ENCODE assay signal across 18 cellular contexts in the genomic region with DNA sequence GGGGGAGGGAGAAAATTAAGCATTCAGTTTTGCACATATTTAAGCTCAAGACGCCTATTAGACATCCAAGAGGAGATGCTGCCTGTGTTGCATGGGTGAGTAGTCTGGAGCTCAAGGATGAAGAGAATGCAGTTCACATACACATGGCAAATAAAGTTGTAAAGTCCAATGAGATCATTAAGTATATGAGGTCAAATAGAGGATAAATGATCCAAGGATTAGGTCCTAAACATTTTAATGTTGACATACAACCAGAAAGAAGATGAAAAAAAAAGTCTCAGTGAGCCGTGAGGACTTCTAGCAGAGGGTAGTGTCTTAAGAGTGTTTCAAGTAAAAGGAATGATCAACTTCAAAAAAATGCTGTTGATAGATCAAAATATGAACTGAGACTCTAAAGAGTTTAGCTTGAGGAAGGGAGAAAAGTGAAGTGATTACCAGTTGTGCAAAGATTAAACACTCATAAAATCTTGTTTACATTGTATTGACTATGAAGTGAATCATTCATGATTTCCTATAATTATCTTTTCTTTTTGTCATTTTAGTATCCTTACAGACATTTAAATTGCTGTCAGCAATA.
"Had no signal": no experiment of that assay in that cellular context is flagged by ENCODE, and none has a peak within 500 bp of the region (broad histone marks: within the 10 kb centered on the region; RNA-seq: fewer than 3 reads in every experiment).

No MANE protein-coding gene starts in this region.

- H3K27ac ChIP-seq: gastrocnemius medialis, left ventricle myocardium inferior, uterus, VCaP had no signal

- H3K9me3 ChIP-seq: gastrocnemius medialis had no signal

- DNase-seq: activated CD4-positive, alpha-beta T cell treated with anti-CD3 and anti-CD28 coated beads for 4 hours; activated CD4-positive, alpha-beta T cell treated with anti-CD3 and anti-CD28 coated beads, Interleukin-2, amount 50 U/mL, for 4 hours; activated CD8-positive, alpha-beta memory T cell treated with anti-CD3 and anti-CD28 coated beads for 24 hours; activated effector memory CD4-positive, alpha-beta T cell treated with anti-CD3 and anti-CD28 coated beads, Interleukin-2, amount 50 U/mL, for 16 hours; activated naive CD4-positive, alpha-beta T cell treated with anti-CD3 and anti-CD28 coated beads, Interleukin-2, amount 50 U/mL, for 16 hours; amniotic stem cell; central memory CD4-positive, alpha-beta T cell; gastrocnemius medialis; glutamatergic neuron; left ventricle myocardium inferior; mucosa of descending colon; right cardiac atrium; stimulated activated CD4-positive, alpha-beta T cell treated with anti-CD3 and anti-CD28 coated beads, Interleukin-12 subunit alpha, Interleukin-12 subunit beta, amount 100 ng/mL, for 4 hours; stimulated activated CD4-positive, alpha-beta T cell treated with anti-CD3 and anti-CD28 coated beads, Interleukin-4, amount 100 ng/mL, for 1 hour; T-helper 9 cell; uterus had no signal

- H3K36me3 ChIP-seq: gastrocnemius medialis, left ventricle myocardium inferior, uterus had no signal

- ATAC-seq: gastrocnemius medialis; mucosa of descending colon; natural killer cell treated with Interleukin-12 subunit alpha and Interleukin-12 subunit beta and Interleukin-15 and Interleukin-18, amount 100 ng/mL, for 72 hours; right cardiac atrium had no signal

- H3K4me3 ChIP-seq: gastrocnemius medialis, left ventricle myocardium inferior, mucosa of descending colon, uterus had no signal

- H3K27me3 ChIP-seq: gastrocnemius medialis, uterus had no signal

- H3K4me1 ChIP-seq: gastrocnemius medialis, left ventricle myocardium inferior, uterus had no signal
